ENCODE assay signal across 24 cellular contexts in genomic region chr1:47660622-47661021, GRCh38.
"Had no signal": no experiment of that assay in that cellular context is flagged by ENCODE, and none has a peak within 500 bp of the region (broad histone marks: within the 10 kb centered on the region; RNA-seq: fewer than 3 reads in every experiment).

No MANE protein-coding gene starts in this region.

- H3K27me3 Mint-ChIP-seq: activated CD4-positive, alpha-beta T cell treated with anti-CD3 and anti-CD28 coated beads, Interleukin-2, amount 10 ng/mL, durations not matched to agents 24 days and 14 days had no signal

- DNase-seq: activated CD4-positive, alpha-beta memory T cell treated with anti-CD3 and anti-CD28 coated beads for 36 hours; activated CD4-positive, alpha-beta T cell treated with anti-CD3 and anti-CD28 coated beads, Interleukin-2, amount 10 ng/mL, durations not matched to agents 24 days and 14 days; activated CD4-positive, CD25-positive, alpha-beta regulatory T cell treated with anti-CD3 and anti-CD28 coated beads, Interleukin-2, amount 50 U/mL, for 72 hours; activated gamma-delta T cell treated with Interleukin-2 at 50 U/mL for 16 hours; activated naive CD4-positive, alpha-beta T cell treated with anti-CD3 and anti-CD28 coated beads, Interleukin-2, amount 50 U/mL, for 16 hours; activated naive CD8-positive, alpha-beta T cell treated with anti-CD3 and anti-CD28 coated beads, Interleukin-2, amount 50 U/mL, for 24 hours; activated T-cell treated with anti-CD3 and anti-CD28 coated beads, Interleukin-2, amount 50 U/mL, for 4 hours; amygdala; caudate nucleus; cortex of kidney; effector memory CD8-positive, alpha-beta T cell; erythroblast; gastrocnemius medialis; glutamatergic neuron; left cardiac atrium; left ventricle myocardium superior; mucosa of descending colon; right cardiac atrium; stimulated activated CD4-positive, alpha-beta T cell treated with anti-CD3 and anti-CD28 coated beads, Interleukin-2, amount 100 ng/mL, for 48 hours; stimulated activated naive CD4-positive, alpha-beta T cell treated with Interleukin-2 at 50 U/mL for 16 hours; trophoblast cell; uterus had no signal

- H3K4me1 Mint-ChIP-seq: activated CD4-positive, alpha-beta T cell treated with anti-CD3 and anti-CD28 coated beads, Interleukin-2, amount 10 ng/mL, durations not matched to agents 24 days and 14 days; activated naive CD8-positive, alpha-beta T cell treated with anti-CD3 and anti-CD28 coated beads, Interleukin-2, amount 50 U/mL, for 24 hours; activated T-helper 17 cell treated with anti-CD3 and anti-CD28 coated beads, Interleukin-2, amount 50 U/mL, for 72 hours had no signal

- H3K4me3 ChIP-seq: gastrocnemius medialis, mucosa of descending colon, uterus had no signal

- ATAC-seq: activated naive CD8-positive, alpha-beta T cell treated with anti-CD3 and anti-CD28 coated beads, Interleukin-2, amount 50 U/mL, for 24 hours; activated T-cell treated with anti-CD3 and anti-CD28 coated beads, Interleukin-2, amount 50 U/mL, for 4 hours; activated T-helper 17 cell treated with anti-CD3 and anti-CD28 coated beads, Interleukin-2, amount 50 U/mL, for 72 hours; effector memory CD8-positive, alpha-beta T cell; gastrocnemius medialis; left cardiac atrium; left ventricle myocardium superior; mucosa of descending colon; right cardiac atrium had no signal

- H3K9me3 Mint-ChIP-seq: activated CD4-positive, alpha-beta memory T cell treated with anti-CD3 and anti-CD28 coated beads for 36 hours; activated CD4-positive, alpha-beta T cell treated with anti-CD3 and anti-CD28 coated beads, Interleukin-2, amount 10 ng/mL, durations not matched to agents 24 days and 14 days; activated naive CD8-positive, alpha-beta T cell treated with anti-CD3 and anti-CD28 coated beads, Interleukin-2, amount 50 U/mL, for 24 hours; activated T-cell treated with anti-CD3 and anti-CD28 coated beads, Interleukin-2, amount 50 U/mL, for 4 hours; activated T-helper 17 cell treated with anti-CD3 and anti-CD28 coated beads, Interleukin-2, amount 50 U/mL, for 72 hours; effector memory CD8-positive, alpha-beta T cell; nephron had no signal

- H3K27ac ChIP-seq: gastrocnemius medialis, uterus had no signal

- H3K27me3 ChIP-seq: gastrocnemius medialis, uterus had no signal

- H3K4me3 Mint-ChIP-seq: activated CD4-positive, alpha-beta memory T cell treated with anti-CD3 and anti-CD28 coated beads for 36 hours; activated CD4-positive, alpha-beta T cell treated with anti-CD3 and anti-CD28 coated beads, Interleukin-2, amount 10 ng/mL, durations not matched to agents 24 days and 14 days; activated naive CD8-positive, alpha-beta T cell treated with anti-CD3 and anti-CD28 coated beads, Interleukin-2, amount 50 U/mL, for 24 hours; activated T-cell treated with anti-CD3 and anti-CD28 coated beads, Interleukin-2, amount 50 U/mL, for 4 hours; activated T-helper 17 cell treated with anti-CD3 and anti-CD28 coated beads, Interleukin-2, amount 50 U/mL, for 72 hours; effector memory CD8-positive, alpha-beta T cell; nephron had no signal

- H3K9me3 ChIP-seq: gastrocnemius medialis, mucosa of descending colon, uterus had no signal

- H3K36me3 ChIP-seq: gastrocnemius medialis, uterus had no signal

- H3K27ac Mint-ChIP-seq: activated CD4-positive, alpha-beta memory T cell treated with anti-CD3 and anti-CD28 coated beads for 36 hours; activated CD4-positive, alpha-beta T cell treated with anti-CD3 and anti-CD28 coated beads, Interleukin-2, amount 10 ng/mL, durations not matched to agents 24 days and 14 days; activated naive CD8-positive, alpha-beta T cell treated with anti-CD3 and anti-CD28 coated beads, Interleukin-2, amount 50 U/mL, for 24 hours; activated T-helper 17 cell treated with anti-CD3 and anti-CD28 coated beads, Interleukin-2, amount 50 U/mL, for 72 hours; effector memory CD8-positive, alpha-beta T cell had no signal

- H3K36me3 Mint-ChIP-seq: activated CD4-positive, alpha-beta memory T cell treated with anti-CD3 and anti-CD28 coated beads for 36 hours had no signal

- H3K4me1 ChIP-seq: uterus had no signal
